In genomic region chr2:65655000-65655399, GRCh38 we compare ENCODE assay signal across 15 cellular contexts.
"Had no signal": no experiment of that assay in that cellular context is flagged by ENCODE, and none has a peak within 500 bp of the region (broad histone marks: within the 10 kb centered on the region; RNA-seq: fewer than 3 reads in every experiment).

No MANE protein-coding gene starts in this region.

- H3K9me3 Mint-ChIP-seq: activated CD4-positive, alpha-beta T cell treated with anti-CD3 and anti-CD28 coated beads, Interleukin-2, amount 10 ng/mL, durations not matched to agents 24 days and 14 days; activated T-cell treated with anti-CD3 and anti-CD28 coated beads, Interleukin-2, amount 50 U/mL, for 72 hours; central memory CD8-positive, alpha-beta T cell; naive thymus-derived CD4-positive, alpha-beta T cell; stimulated activated naive CD8-positive, alpha-beta T cell treated with anti-CD3 and anti-CD28 coated beads, Interleukin-15, amount 100 ng/mL, for 72 hours had no signal

- H3K4me3 Mint-ChIP-seq: activated CD4-positive, alpha-beta T cell treated with anti-CD3 and anti-CD28 coated beads, Interleukin-2, amount 10 ng/mL, durations not matched to agents 24 days and 14 days; activated CD8-positive, alpha-beta T cell treated with anti-CD3 and anti-CD28 coated beads, Interleukin-2, amount 10 ng/mL, durations not matched to agents 7 days and 5 days; activated naive CD8-positive, alpha-beta T cell; activated T-cell treated with anti-CD3 and anti-CD28 coated beads, Interleukin-2, amount 50 U/mL, for 72 hours; central memory CD8-positive, alpha-beta T cell; naive thymus-derived CD4-positive, alpha-beta T cell; stimulated activated naive CD8-positive, alpha-beta T cell treated with anti-CD3 and anti-CD28 coated beads, Interleukin-15, amount 100 ng/mL, for 72 hours had no signal

- H3K36me3 Mint-ChIP-seq: activated naive CD8-positive, alpha-beta T cell; naive thymus-derived CD4-positive, alpha-beta T cell had no signal

- DNase-seq: activated CD4-positive, alpha-beta T cell treated with anti-CD3 and anti-CD28 coated beads, Interleukin-2, amount 10 ng/mL, durations not matched to agents 24 days and 14 days; activated CD4-positive, CD25-positive, alpha-beta regulatory T cell; activated CD8-positive, alpha-beta memory T cell treated with anti-CD3 and anti-CD28 coated beads, Interleukin-2, amount 50 U/mL, for 48 hours; activated CD8-positive, alpha-beta T cell treated with anti-CD3 and anti-CD28 coated beads, Interleukin-2, amount 10 ng/mL, durations not matched to agents 7 days and 5 days; activated gamma-delta T cell; activated T-cell treated with anti-CD3 and anti-CD28 coated beads, Interleukin-2, amount 50 U/mL, for 72 hours; amniotic stem cell; body of pancreas; islet precursor cell; naive thymus-derived CD4-positive, alpha-beta T cell; stimulated activated CD4-positive, alpha-beta T cell treated with anti-CD3 and anti-CD28 coated beads, Interleukin-1b, Interleukin-23, amount 100 ng/mL, for 48 hours; stimulated activated naive CD8-positive, alpha-beta T cell treated with anti-CD3 and anti-CD28 coated beads, Interleukin-15, amount 100 ng/mL, for 72 hours; upper lobe of left lung had no signal

- H3K4me1 Mint-ChIP-seq: activated CD4-positive, alpha-beta T cell treated with anti-CD3 and anti-CD28 coated beads, Interleukin-2, amount 10 ng/mL, durations not matched to agents 24 days and 14 days; central memory CD8-positive, alpha-beta T cell; naive thymus-derived CD4-positive, alpha-beta T cell; stimulated activated naive CD8-positive, alpha-beta T cell treated with anti-CD3 and anti-CD28 coated beads, Interleukin-15, amount 100 ng/mL, for 72 hours had no signal

- H3K27ac Mint-ChIP-seq: activated CD4-positive, alpha-beta T cell treated with anti-CD3 and anti-CD28 coated beads, Interleukin-2, amount 10 ng/mL, durations not matched to agents 24 days and 14 days; activated CD8-positive, alpha-beta T cell treated with anti-CD3 and anti-CD28 coated beads, Interleukin-2, amount 10 ng/mL, durations not matched to agents 7 days and 5 days; activated naive CD8-positive, alpha-beta T cell; activated T-cell treated with anti-CD3 and anti-CD28 coated beads, Interleukin-2, amount 50 U/mL, for 72 hours; naive thymus-derived CD4-positive, alpha-beta T cell; stimulated activated naive CD8-positive, alpha-beta T cell treated with anti-CD3 and anti-CD28 coated beads, Interleukin-15, amount 100 ng/mL, for 72 hours had no signal
